8 cellular contexts compared by ENCODE assay signal in the genomic region with DNA sequence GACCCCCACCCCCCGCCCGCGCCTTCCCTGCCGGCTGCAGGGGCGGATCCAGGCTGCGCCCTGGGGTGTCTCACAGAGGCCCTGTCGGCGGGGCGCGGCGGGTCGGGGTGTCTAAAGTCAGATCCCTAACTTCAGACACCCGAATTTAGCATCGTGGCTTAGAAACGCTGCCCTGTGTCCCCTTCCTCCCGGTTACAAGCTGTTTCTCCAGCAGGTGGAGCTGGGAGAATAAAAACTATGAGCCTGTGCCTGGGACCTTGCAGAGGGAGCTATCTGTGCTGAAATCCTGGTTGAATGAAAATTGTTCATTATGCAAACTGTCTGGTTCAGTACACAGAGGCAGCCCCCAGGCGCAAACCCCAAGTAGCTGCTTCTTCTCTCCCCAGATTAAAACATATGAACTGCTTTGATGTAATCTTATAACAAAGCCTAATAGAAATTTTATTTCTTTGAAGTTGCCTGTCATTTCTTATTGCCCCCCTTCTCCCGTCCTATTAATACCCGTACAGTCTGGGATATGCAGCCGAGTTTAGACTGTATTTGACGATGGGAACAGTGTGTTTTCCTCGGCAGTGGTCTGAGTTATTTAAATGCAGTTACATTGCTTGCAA.
DNase-seq lines count a peak whose midpoint lies in the region; ATAC-seq, FAIRE-seq and TF ChIP-seq lines count a peak whose summit lies in the region.

No MANE protein-coding gene starts in this region.

- H3K9ac ChIP-seq in HUES6 (ENCODE audit: low read length) = no peak overlapping the region

- H3K27ac Mint-ChIP-seq in Calu3 (ENCODE audit: unreplicated experiment) = no peak overlapping the region

- H3K4me3 ChIP-seq in HUES6 (ENCODE audit: low read depth, low read length) (peak overlapping the region; percentile 51), uterus (no peak overlapping the region)

- H3K4me1 Mint-ChIP-seq in Calu3 (ENCODE audit: low read depth, unreplicated experiment) = no peaks in the 10 kb centered on the region

- peaks cover 97% of the 10 kb centered on the region for H3K27me3 ChIP-seq in HUES6 (ENCODE audit: control insufficient read depth, insufficient read depth, low read length)
- peaks cover 0 to 18% of the 10 kb centered on the region in 2 donors for H3K27me3 ChIP-seq in uterus

- DNase-seq in Calu3 = peak; percentile 64
- peak; percentile 48 for DNase-seq in NOMO-1 treated with dmso at 0.1 percent for 144 hours (lab: John Stamatoyannopoulos, UW; ENCODE audit: unreplicated experiment)
- peak; percentile 17 for DNase-seq in activated naive CD4-positive, alpha-beta T cell treated with Interleukin-2 at 50 U/mL for 16 hours
- DNase-seq in frontal cortex (ENCODE audit: low spot score in 2 of 2) = peak; percentile 68 to 75
- peak; percentile 22 for DNase-seq in non-pigmented ciliary epithelial cell (ENCODE audit: low read depth)
- DNase-seq in uterus = peak; percentile 49 to 55

- H3K36me3 ChIP-seq in HUES6 (ENCODE audit: control insufficient read depth, insufficient read depth, low read length) = no peaks in the 10 kb centered on the region
- H3K36me3 ChIP-seq in uterus = no peaks in the 10 kb centered on the region

- no TSS peak for BruUV-seq in Calu3 (replicated peaks; lab: Mats Ljungman, UMichigan)

- peaks cover 3% of the 10 kb centered on the region; the same call in 1 of the 2 replicates for H3K4me1 ChIP-seq in HUES6 (ENCODE audit: control insufficient read depth, insufficient read depth, low read length)
- peaks cover 0 to 7% of the 10 kb centered on the region in 2 donors for H3K4me1 ChIP-seq in uterus

- no peak for ATAC-seq in HG02938 (IDR thresholded peaks at IDR 0.05; ENCODE audit: unreplicated experiment)

- H3K27ac ChIP-seq in HUES6 (ENCODE audit: low read depth, low read length) = no peak overlapping the region
- H3K27ac ChIP-seq in uterus = no peak overlapping the region

- TF ChIP-seq POLR2A in uterus (IDR thresholded peaks at IDR 0.05) = no peak

- H3K36me3 Mint-ChIP-seq in Calu3 (ENCODE audit: insufficient read depth, unreplicated experiment) = no peaks in the 10 kb centered on the region

- CTCF ChIA-PET in Calu3 (lab: Charles Lee) = interaction anchor here (0.6 to 4.6 kb wide), 10 partner anchors 11 to 336 kb away, joined by 3 to 69 read pairs (median 3); a partner anchor contains a TSS

- H3K27me3 Mint-ChIP-seq in Calu3 (ENCODE audit: unreplicated experiment) = peaks cover 43% of the 10 kb centered on the region

- peak; percentile 48 for TF ChIP-seq CTCF in Calu3 (IDR thresholded peaks at IDR 0.05; ENCODE audit: unreplicated experiment)
- TF ChIP-seq CTCF in uterus (IDR thresholded peaks at IDR 0.05) = peak; percentile 62 to 83 (median 78)

- FAIRE-seq in frontal cortex (lab: Jason Lieb, UNC) = no peak

- intact Hi-C loops in Calu3 (cut with micrococcal nuclease; ENCODE audit: unreplicated experiment) (loop anchor here (1.0 kb wide), 1 partner anchor 117 kb away; no protein-coding TSS in a partner anchor), uterus (cut with DNase I; ENCODE audit: low total_unique reads) (loop anchor here (5.0 kb wide), 1 partner anchor 113 kb away; no protein-coding TSS in a partner anchor)

- H3K9me3 ChIP-seq in HUES6 (ENCODE audit: control insufficient read depth, insufficient read depth, low read depth, low read length) = no peaks in the 10 kb centered on the region
- H3K9me3 ChIP-seq in uterus = no peaks in the 10 kb centered on the region

- H3K9me3 Mint-ChIP-seq in Calu3 (ENCODE audit: low read depth, unreplicated experiment) = no peaks in the 10 kb centered on the region

- no peak overlapping the region for H3K4me3 Mint-ChIP-seq in Calu3 (ENCODE audit: low read depth, unreplicated experiment)

Comparison
In these comparisons a context has a peak if more than half of its experiments do, and no peak if none do; other contexts are left out.
1. DNase-seq: peak in every context shown above with its lines; median percentile 72 in frontal cortex; 64 in Calu3; 52 in uterus; 48 in NOMO-1 treated with dmso at 0.1 percent for 144 hours; 22 in non-pigmented ciliary epithelial cell; 17 in activated naive CD4-positive, alpha-beta T cell treated with Interleukin-2 at 50 U/mL for 16 hours.